In the genomic region with DNA sequence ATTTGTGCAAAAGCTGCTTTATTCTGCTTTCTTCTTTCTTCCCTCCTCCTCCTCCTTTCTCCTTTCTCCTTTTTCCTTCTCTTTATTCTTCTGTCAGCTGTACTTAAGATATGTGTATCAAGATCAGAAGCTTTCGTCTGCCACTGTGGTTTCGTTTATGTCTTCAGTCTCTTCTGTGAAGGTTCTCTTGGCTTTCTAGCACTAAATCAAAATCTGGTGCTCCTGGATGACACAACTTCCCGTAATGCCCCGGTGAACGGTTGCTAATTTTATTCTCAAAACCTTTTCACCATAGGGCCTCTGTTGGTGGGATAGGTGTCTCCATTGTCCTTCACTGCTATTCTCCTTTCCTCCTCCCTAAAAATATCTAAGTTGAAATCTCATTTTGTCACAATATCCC, we compare ENCODE assay signal across 13 cellular contexts. TPM values are rescaled to one million over a fixed set of nuclear protein-coding genes. Genes with fewer than 3 reads are reported as not detected.
"Had no signal": no experiment of that assay in that cellular context is flagged by ENCODE, and none has a peak within 500 bp of the region (broad histone marks: within the 10 kb centered on the region; RNA-seq: fewer than 3 reads in every experiment).

No MANE protein-coding gene starts in this region.

- H3K4me3 Mint-ChIP-seq: natural killer cell; stimulated activated effector memory CD8-positive, alpha-beta T cell treated with anti-CD3 and anti-CD28 coated beads, Interleukin-12 subunit alpha, Interleukin-12 subunit beta, amount 100 ng/mL, for 72 hours had no signal

- H3K27ac ChIP-seq: colonic mucosa, thyroid gland had no signal

- H3K4me3 ChIP-seq: body of pancreas, colonic mucosa, left ventricle myocardium inferior, mucosa of descending colon, thyroid gland had no signal

- H3K9me3 Mint-ChIP-seq: activated naive CD4-positive, alpha-beta T cell treated with anti-CD3 and anti-CD28 coated beads, Interleukin-2, amount 50 U/mL, for 24 hours; natural killer cell; stimulated activated effector memory CD8-positive, alpha-beta T cell treated with anti-CD3 and anti-CD28 coated beads, Interleukin-12 subunit alpha, Interleukin-12 subunit beta, amount 100 ng/mL, for 72 hours had no signal

- H3K36me3 Mint-ChIP-seq: natural killer cell had no signal

- ATAC-seq: body of pancreas; esophagus mucosa; mucosa of descending colon; natural killer cell; stimulated activated effector memory CD8-positive, alpha-beta T cell treated with anti-CD3 and anti-CD28 coated beads, Interleukin-12 subunit alpha, Interleukin-12 subunit beta, amount 100 ng/mL, for 72 hours had no signal

- H3K9me3 ChIP-seq: body of pancreas, colonic mucosa, left ventricle myocardium inferior, mucosa of descending colon, thyroid gland had no signal

- H3K27me3 ChIP-seq: body of pancreas, colonic mucosa, thyroid gland had no signal

- H3K27me3 Mint-ChIP-seq: activated naive CD4-positive, alpha-beta T cell treated with anti-CD3 and anti-CD28 coated beads, Interleukin-2, amount 50 U/mL, for 24 hours had no signal

- H3K27ac Mint-ChIP-seq: activated naive CD4-positive, alpha-beta T cell treated with anti-CD3 and anti-CD28 coated beads, Interleukin-2, amount 50 U/mL, for 24 hours; natural killer cell; stimulated activated effector memory CD8-positive, alpha-beta T cell treated with anti-CD3 and anti-CD28 coated beads, Interleukin-12 subunit alpha, Interleukin-12 subunit beta, amount 100 ng/mL, for 72 hours had no signal

- DNase-seq: activated T-cell treated with anti-CD3 and anti-CD28 coated beads for 4 hours; amniotic stem cell; body of pancreas; central memory CD4-positive, alpha-beta T cell; colonic mucosa; hypothalamus; left ventricle myocardium inferior; mucosa of descending colon; natural killer cell; thyroid gland had no signal

- H3K4me1 ChIP-seq: colonic mucosa had no signal

- H3K36me3 ChIP-seq: colonic mucosa, left ventricle myocardium inferior, thyroid gland had no signal

RNA-seq across cellular contexts. Expression of a gene that starts 49.8 kb away (rescaled TPM):
- total RNA-seq: body of pancreas had no signal
